ENCODE assay signal across 16 cellular contexts in genomic region chr13:83272076-83272475, GRCh38.
"Had no signal": no experiment of that assay in that cellular context is flagged by ENCODE, and none has a peak within 500 bp of the region (broad histone marks: within the 10 kb centered on the region; RNA-seq: fewer than 3 reads in every experiment).

No MANE protein-coding gene starts in this region.

- H3K4me3 ChIP-seq: colonic mucosa, dorsolateral prefrontal cortex, esophagus muscularis mucosa, smooth muscle cell, thoracic aorta, upper lobe of left lung had no signal

- DNase-seq: activated T-cell treated with anti-CD3 and anti-CD28 coated beads, Interleukin-2, amount 50 U/mL, for 1 hour; colonic mucosa; dorsolateral prefrontal cortex; effector memory CD8-positive, alpha-beta T cell; left cardiac atrium; nephron progenitor cell; stimulated activated CD4-positive, alpha-beta T cell treated with anti-CD3 and anti-CD28 coated beads, Interleukin-15, amount 100 ng/mL, for 24 hours; stimulated activated naive B cell treated with anti-CD40 and anti-IgM and Interleukin-4, amounts not matched to agents 10 μg/mL and 1 μg/mL and 100 μg/mL, for 72 hours; T1000; upper lobe of left lung had no signal

- ATAC-seq: activated T-helper 17 cell treated with anti-CD3 and anti-CD28 coated beads, Interleukin-2, amount 50 U/mL, for 72 hours; effector memory CD8-positive, alpha-beta T cell; left cardiac atrium; sciatic nerve; stimulated activated naive B cell treated with anti-CD40 and anti-IgM and Interleukin-4, amounts not matched to agents 10 μg/mL and 1 μg/mL and 100 μg/mL, for 72 hours; WTC11 had no signal
